Comparison of ENCODE assay signal across 2 cellular contexts in the genomic region with DNA sequence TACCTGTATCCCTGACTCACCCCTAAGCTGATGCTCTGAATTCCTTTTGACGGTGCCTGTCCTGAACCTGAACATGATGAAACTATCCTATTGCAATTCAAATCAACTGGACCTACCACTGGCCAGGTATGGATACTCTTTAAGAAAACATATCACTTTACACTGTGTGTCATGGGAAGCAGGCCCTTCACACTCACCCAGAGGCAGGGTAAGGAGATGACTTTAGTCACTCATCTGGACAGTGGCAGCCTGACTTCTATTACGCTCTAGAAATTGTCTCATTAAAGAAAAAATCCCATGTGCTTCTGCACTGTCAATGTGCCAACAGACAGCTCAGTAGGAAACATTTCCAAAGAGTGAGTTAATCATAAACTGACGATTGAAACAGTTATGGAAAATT.
TF ChIP-seq lines count a peak whose summit lies in the region.

No MANE protein-coding gene starts in this region.

TF ChIP-seq in H1, 55 proteins besides CTCF, POLR2A, EP300 and RAD21 (continued from another document):
- TF ChIP-seq, protein P1, sequence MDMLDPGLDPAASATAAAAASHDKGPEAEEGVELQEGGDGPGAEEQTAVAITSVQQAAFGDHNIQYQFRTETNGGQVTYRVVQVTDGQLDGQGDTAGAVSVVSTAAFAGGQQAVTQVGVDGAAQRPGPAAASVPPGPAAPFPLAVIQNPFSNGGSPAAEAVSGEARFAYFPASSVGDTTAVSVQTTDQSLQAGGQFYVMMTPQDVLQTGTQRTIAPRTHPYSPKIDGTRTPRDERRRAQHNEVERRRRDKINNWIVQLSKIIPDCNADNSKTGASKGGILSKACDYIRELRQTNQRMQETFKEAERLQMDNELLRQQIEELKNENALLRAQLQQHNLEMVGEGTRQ (IDR thresholded peaks at IDR 0.05; ENCODE audit: low read length): no peak
- TF ChIP-seq E2F6 (IDR thresholded peaks at IDR 0.05) (no peak), RBBP5 (IDR thresholded peaks at IDR 0.05; ENCODE audit: borderline replicate concordance, low read depth, low read length) (no peak), HDAC2 (IDR thresholded peaks at IDR 0.05; ENCODE audit: borderline replicate concordance in 1 of 2, low read depth in 2 of 2, low read length in 2 of 2) (no peak), EZH2 (IDR thresholded peaks at IDR 0.05; ENCODE audit: low read depth, low read length, severe bottlenecking) (no peak), BRCA1 (IDR thresholded peaks at IDR 0.05; ENCODE audit: low read depth, low read length) (no peak), BCL11A (IDR thresholded peaks at IDR 0.05; ENCODE audit: low read depth in 2 of 2, low read length in 2 of 2) (no peak), SP1 (IDR thresholded peaks at IDR 0.05; ENCODE audit: low read depth, low read length) (no peak), CHD2 (IDR thresholded peaks at IDR 0.05; ENCODE audit: low read length) (no peak), CHD1 (IDR thresholded peaks at IDR 0.05; ENCODE audit: low read depth, low read length) (no peak), SIN3A (conservative IDR thresholded peaks at IDR 0.05 in 1 of 2, IDR thresholded peaks at IDR 0.05 in 1 of 2; ENCODE audit: low read depth in 1 of 2, low read length in 2 of 2) (no peak)
TF ChIP-seq in H1: peak in this region for 0.

TF ChIP-seq in GM23338, 12 proteins besides CTCF, POLR2A, EP300 and RAD21:
- TF ChIP-seq, protein P2, sequence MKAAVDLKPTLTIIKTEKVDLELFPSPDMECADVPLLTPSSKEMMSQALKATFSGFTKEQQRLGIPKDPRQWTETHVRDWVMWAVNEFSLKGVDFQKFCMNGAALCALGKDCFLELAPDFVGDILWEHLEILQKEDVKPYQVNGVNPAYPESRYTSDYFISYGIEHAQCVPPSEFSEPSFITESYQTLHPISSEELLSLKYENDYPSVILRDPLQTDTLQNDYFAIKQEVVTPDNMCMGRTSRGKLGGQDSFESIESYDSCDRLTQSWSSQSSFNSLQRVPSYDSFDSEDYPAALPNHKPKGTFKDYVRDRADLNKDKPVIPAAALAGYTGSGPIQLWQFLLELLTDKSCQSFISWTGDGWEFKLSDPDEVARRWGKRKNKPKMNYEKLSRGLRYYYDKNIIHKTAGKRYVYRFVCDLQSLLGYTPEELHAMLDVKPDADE (IDR thresholded peaks at IDR 0.05): no peak
- TF ChIP-seq, protein P3, sequence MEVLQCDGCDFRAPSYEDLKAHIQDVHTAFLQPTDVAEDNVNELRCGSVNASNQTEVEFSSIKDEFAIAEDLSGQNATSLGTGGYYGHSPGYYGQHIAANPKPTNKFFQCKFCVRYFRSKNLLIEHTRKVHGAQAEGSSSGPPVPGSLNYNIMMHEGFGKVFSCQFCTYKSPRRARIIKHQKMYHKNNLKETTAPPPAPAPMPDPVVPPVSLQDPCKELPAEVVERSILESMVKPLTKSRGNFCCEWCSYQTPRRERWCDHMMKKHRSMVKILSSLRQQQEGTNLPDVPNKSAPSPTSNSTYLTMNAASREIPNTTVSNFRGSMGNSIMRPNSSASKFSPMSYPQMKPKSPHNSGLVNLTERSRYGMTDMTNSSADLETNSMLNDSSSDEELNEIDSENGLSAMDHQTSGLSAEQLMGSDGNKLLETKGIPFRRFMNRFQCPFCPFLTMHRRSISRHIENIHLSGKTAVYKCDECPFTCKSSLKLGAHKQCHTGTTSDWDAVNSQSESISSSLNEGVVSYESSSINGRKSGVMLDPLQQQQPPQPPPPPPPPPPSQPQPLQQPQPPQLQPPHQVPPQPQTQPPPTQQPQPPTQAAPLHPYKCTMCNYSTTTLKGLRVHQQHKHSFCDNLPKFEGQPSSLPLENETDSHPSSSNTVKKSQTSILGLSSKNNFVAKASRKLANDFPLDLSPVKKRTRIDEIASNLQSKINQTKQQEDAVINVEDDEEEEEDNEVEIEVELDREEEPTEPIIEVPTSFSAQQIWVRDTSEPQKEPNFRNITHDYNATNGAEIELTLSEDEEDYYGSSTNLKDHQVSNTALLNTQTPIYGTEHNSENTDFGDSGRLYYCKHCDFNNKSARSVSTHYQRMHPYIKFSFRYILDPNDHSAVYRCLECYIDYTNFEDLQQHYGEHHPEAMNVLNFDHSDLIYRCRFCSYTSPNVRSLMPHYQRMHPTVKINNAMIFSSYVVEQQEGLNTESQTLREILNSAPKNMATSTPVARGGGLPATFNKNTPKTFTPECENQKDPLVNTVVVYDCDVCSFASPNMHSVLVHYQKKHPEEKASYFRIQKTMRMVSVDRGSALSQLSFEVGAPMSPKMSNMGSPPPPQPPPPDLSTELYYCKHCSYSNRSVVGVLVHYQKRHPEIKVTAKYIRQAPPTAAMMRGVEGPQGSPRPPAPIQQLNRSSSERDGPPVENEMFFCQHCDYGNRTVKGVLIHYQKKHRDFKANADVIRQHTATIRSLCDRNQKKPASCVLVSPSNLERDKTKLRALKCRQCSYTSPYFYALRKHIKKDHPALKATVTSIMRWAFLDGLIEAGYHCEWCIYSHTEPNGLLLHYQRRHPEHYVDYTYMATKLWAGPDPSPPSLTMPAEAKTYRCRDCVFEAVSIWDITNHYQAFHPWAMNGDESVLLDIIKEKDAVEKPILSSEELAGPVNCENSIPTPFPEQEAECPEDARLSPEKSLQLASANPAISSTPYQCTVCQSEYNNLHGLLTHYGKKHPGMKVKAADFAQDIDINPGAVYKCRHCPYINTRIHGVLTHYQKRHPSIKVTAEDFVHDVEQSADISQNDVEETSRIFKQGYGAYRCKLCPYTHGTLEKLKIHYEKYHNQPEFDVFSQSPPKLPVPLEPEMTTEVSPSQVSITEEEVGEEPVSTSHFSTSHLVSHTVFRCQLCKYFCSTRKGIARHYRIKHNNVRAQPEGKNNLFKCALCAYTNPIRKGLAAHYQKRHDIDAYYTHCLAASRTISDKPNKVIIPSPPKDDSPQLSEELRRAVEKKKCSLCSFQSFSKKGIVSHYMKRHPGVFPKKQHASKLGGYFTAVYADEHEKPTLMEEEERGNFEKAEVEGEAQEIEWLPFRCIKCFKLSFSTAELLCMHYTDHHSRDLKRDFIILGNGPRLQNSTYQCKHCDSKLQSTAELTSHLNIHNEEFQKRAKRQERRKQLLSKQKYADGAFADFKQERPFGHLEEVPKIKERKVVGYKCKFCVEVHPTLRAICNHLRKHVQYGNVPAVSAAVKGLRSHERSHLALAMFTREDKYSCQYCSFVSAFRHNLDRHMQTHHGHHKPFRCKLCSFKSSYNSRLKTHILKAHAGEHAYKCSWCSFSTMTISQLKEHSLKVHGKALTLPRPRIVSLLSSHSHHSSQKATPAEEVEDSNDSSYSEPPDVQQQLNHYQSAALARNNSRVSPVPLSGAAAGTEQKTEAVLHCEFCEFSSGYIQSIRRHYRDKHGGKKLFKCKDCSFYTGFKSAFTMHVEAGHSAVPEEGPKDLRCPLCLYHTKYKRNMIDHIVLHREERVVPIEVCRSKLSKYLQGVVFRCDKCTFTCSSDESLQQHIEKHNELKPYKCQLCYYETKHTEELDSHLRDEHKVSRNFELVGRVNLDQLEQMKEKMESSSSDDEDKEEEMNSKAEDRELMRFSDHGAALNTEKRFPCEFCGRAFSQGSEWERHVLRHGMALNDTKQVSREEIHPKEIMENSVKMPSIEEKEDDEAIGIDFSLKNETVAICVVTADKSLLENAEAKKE (CRISPR knock-in tag; IDR thresholded peaks at IDR 0.05): no peak
- TF ChIP-seq EZH2 (IDR thresholded peaks at IDR 0.05; ENCODE audit: low read depth, unreplicated experiment): no peak
